8 cellular contexts compared by ENCODE assay signal in genomic region chr5:36870399-36871040, GRCh38. TPM values are rescaled to one million over a fixed set of nuclear protein-coding genes. Genes with fewer than 3 reads are reported as not detected.
A peak's percentile ranks its signal among the peaks of the same experiment; 100 is the strongest.
DNase-seq lines count a peak whose midpoint lies in the region; ATAC-seq and TF ChIP-seq lines count a peak whose summit lies in the region.

No MANE protein-coding gene starts in this region.

- TF ChIP-seq CTCF in activated B cell treated with CpG ODN at 0.5 μM for 24 hours (IDR thresholded peaks at IDR 0.05) = peak; percentile 56

- peak; percentile 87 for DNase-seq in DMS153 treated with DMSO at 0.1 percent for 48 hours (lab: John Stamatoyannopoulos, UW; ENCODE audit: unreplicated experiment)
- peak; percentile 86 for DNase-seq in NCI-H2227 (lab: John Stamatoyannopoulos, UW; ENCODE audit: unreplicated experiment)
- DNase-seq in activated B cell treated with CpG ODN at 0.5 μM for 24 hours = no peak
- DNase-seq in Right ventricle myocardium superior = no peak
- no peak for DNase-seq in sciatic nerve (ENCODE audit: low spot score)
- no peak for DNase-seq in activated effector memory CD4-positive, alpha-beta T cell treated with Interleukin-2 at 50 U/mL for 16 hours

- POLR2A ChIA-PET in activated B cell treated with CpG ODN at 0.5 μM for 24 hours (lab: Charles Lee) = interaction anchor here (0.5 to 1.1 kb wide), 3 partner anchors 163 to 625 kb away, joined by 4 to 5 read pairs (median 4); no protein-coding TSS in a partner anchor

- H3K9me3 Mint-ChIP-seq in activated B cell treated with CpG ODN at 0.5 μM for 24 hours = peaks cover 2% of the 10 kb centered on the region

- peaks cover 12% of the 10 kb centered on the region for H3K36me3 Mint-ChIP-seq in activated B cell treated with CpG ODN at 0.5 μM for 24 hours (ENCODE audit: low read depth)

- ATAC-seq in GM19463 (IDR thresholded peaks at IDR 0.05; ENCODE audit: unreplicated experiment) = peak; percentile 70
- ATAC-seq in HG03432 (IDR thresholded peaks at IDR 0.05; ENCODE audit: unreplicated experiment) = peak; percentile 78
- peak; percentile 85 for ATAC-seq in activated B cell treated with CpG ODN at 0.5 μM for 24 hours (ENCODE audit: low read depth)
- peak; percentile 75 for ATAC-seq in Right ventricle myocardium superior (ENCODE audit: poor library complexity)
- ATAC-seq in sciatic nerve = peak; percentile 69

- CTCF ChIA-PET in activated B cell treated with CpG ODN at 0.5 μM for 24 hours (lab: Charles Lee) = interaction anchor here (0.6 to 2.3 kb wide), 10 partner anchors 76 to 180 kb away, joined by 3 to 11 read pairs (median 4); no protein-coding TSS in a partner anchor

- no peaks in the 10 kb centered on the region for H3K27me3 Mint-ChIP-seq in activated B cell treated with CpG ODN at 0.5 μM for 24 hours

- H3K27ac Mint-ChIP-seq in activated B cell treated with CpG ODN at 0.5 μM for 24 hours = peak overlapping the region; percentile 62

- intact Hi-C loops in activated B cell treated with CpG ODN at 0.5 μM for 24 hours (cut with micrococcal nuclease) = loop anchor here (1.0 to 10.0 kb wide), 5 partner anchors 126 to 176 kb away; no protein-coding TSS in a partner anchor
- intact Hi-C loops in Right ventricle myocardium superior (cut with DNase I) = no loop called here
- intact Hi-C loops in sciatic nerve (cut with DNase I) = no loop called here

- peaks cover 29% of the 10 kb centered on the region for H3K4me1 Mint-ChIP-seq in activated B cell treated with CpG ODN at 0.5 μM for 24 hours

- no peak overlapping the region for H3K4me3 Mint-ChIP-seq in activated B cell treated with CpG ODN at 0.5 μM for 24 hours

RNA-seq across cellular contexts. Expression of gene NIPBL, which starts 6.0 kb away (rescaled TPM):
- 75.2 and 82.5 TPM in 2 replicates for total RNA-seq in activated B cell treated with CpG ODN at 0.5 μM for 24 hours
- total RNA-seq in Right ventricle myocardium superior = 28.9 TPM
- 97.0 TPM for total RNA-seq in sciatic nerve

Comparison
In these comparisons a context has a peak if more than half of its experiments do, and no peak if none do; other contexts are left out.
1. DNase-seq: peak in DMS153 treated with DMSO at 0.1 percent for 48 hours (single experiment) and NCI-H2227 (single experiment); none in activated B cell treated with CpG ODN at 0.5 μM for 24 hours (single experiment), Right ventricle myocardium superior (single experiment), sciatic nerve (single experiment) and activated effector memory CD4-positive, alpha-beta T cell treated with Interleukin-2 at 50 U/mL for 16 hours (single experiment).
2. Peak in every context shown above with its lines, with median percentiles within 50 percentile points of each other: ATAC-seq.